27 cellular contexts compared by ENCODE assay signal in genomic region chr3:153615863-153616262, GRCh38.
DNase-seq lines count a peak whose midpoint lies in the region; ATAC-seq and TF ChIP-seq lines count a peak whose summit lies in the region.
"Had no signal": no experiment of that assay in that cellular context is flagged by ENCODE, and none has a peak within 500 bp of the region (broad histone marks: within the 10 kb centered on the region; RNA-seq: fewer than 3 reads in every experiment).

No MANE protein-coding gene starts in this region.

- no TSS peak for BruUV-seq in MCF 10A (replicated peaks; lab: Mats Ljungman, UMichigan)

- peak overlapping the region; percentile 94 for H3K27ac Mint-ChIP-seq in MCF 10A (ENCODE audit: low read depth, unreplicated experiment)
- peak overlapping the region in 3 of 5 experiments; percentile 48 to 74 (median 70) for H3K27ac Mint-ChIP-seq in brain
- H3K27ac Mint-ChIP-seq: CD8-positive, alpha-beta memory T cell; T-cell; T-helper 2 cell treated with Interferon-gamma antibody and Interleukin-4, amounts not matched to agents 5 μg/mL and 100 μg/mL, for 36 hours had no signal

- CTCF ChIA-PET in MCF 10A (lab: Yijun Ruan, JAX) = no interaction called here
- CTCF ChIA-PET in GM10248 (lab: Yijun Ruan, JAX) = no interaction called here

- no peak overlapping the region for H3K27ac ChIP-seq in breast epithelium

- intact Hi-C loops in MCF 10A (cut with micrococcal nuclease) (no loop called here), breast epithelium (cut with DNase I; ENCODE audit: low total_unique reads) (no loop called here)

- no peaks in the 10 kb centered on the region for H3K36me3 Mint-ChIP-seq in MCF 10A (ENCODE audit: insufficient read depth, unreplicated experiment)
- H3K36me3 Mint-ChIP-seq in brain = no peaks in the 10 kb centered on the region
- H3K36me3 Mint-ChIP-seq: T-cell had no signal

- H3K4me1 Mint-ChIP-seq in MCF 10A (ENCODE audit: insufficient read depth, unreplicated experiment) (peaks cover 15% of the 10 kb centered on the region), brain (peaks cover 55% of the 10 kb centered on the region)

- H3K9me3 Mint-ChIP-seq in MCF 10A (ENCODE audit: unreplicated experiment) (peaks cover 7% of the 10 kb centered on the region), brain (peaks cover 0 to 7% (median 0%) of the 10 kb centered on the region in 5 experiments)

- TF ChIP-seq CTCF in MCF 10A (IDR thresholded peaks at IDR 0.05; ENCODE audit: unreplicated experiment) (no peak), breast epithelium (IDR thresholded peaks at IDR 0.05) (no peak), brain (conservative IDR thresholded peaks at IDR 0.05) (no peak), GM10248 (IDR thresholded peaks at IDR 0.05; ENCODE audit: control extremely low read depth, extremely low read depth, low read depth, missing control alignments) (no peak)

- no peak for DNase-seq in MCF 10A (ENCODE audit: unreplicated experiment)
- DNase-seq in breast epithelium (ENCODE audit: low spot score in 2 of 2) = no peak
- peak; percentile 92 for DNase-seq in NCI-H524 treated with DMSO at 0.1 percent for 48 hours (lab: John Stamatoyannopoulos, UW)
- no peak for DNase-seq in NCI-H1092 treated with DMSO at 0.1 percent for 48 hours (lab: John Stamatoyannopoulos, UW)
- DNase-seq in GM10248 (ENCODE audit: extremely low spot score) = no peak
- DNase-seq: AML-193; C1 segment of cervical spinal cord; CD8-positive, alpha-beta memory T cell; DND-41; GM23248; HCEC 1CT; MM.1S; NCI-H1048; NCI-H1436 treated with DMSO at 0.1 percent for 48 hours; NCI-H1930; NCI-H2227 treated with DMSO at 0.1 percent for 48 hours; NCI-H510A; PC-3; RPMI8226; SHP77 treated with DMSO at 0.1 percent for 48 hours; T-cell had no signal

- no peak for ATAC-seq in HG03108 (IDR thresholded peaks at IDR 0.05; ENCODE audit: unreplicated experiment)
- no peak for ATAC-seq in HG02840 (IDR thresholded peaks at IDR 0.05; ENCODE audit: low FRiP score, unreplicated experiment)
- ATAC-seq: K562, PC-3, SK-N-SH treated with all-trans-retinoic acid at 6 μM for 48 hours, T-cell had no signal

- no peaks in the 10 kb centered on the region for H3K4me1 ChIP-seq in breast epithelium

- peaks cover 0 to 7% of the 10 kb centered on the region in 2 donors for H3K9me3 ChIP-seq in breast epithelium

- POLR2A ChIA-PET in MCF 10A (lab: Yijun Ruan, JAX) (interaction anchor here (0.5 to 1.7 kb wide), 3 partner anchors 8 to 100 kb away, joined by 3 to 5 read pairs (median 3); no protein-coding TSS in a partner anchor), GM10248 (lab: Yijun Ruan, JAX) (no interaction called here)

- TF ChIP-seq POLR2A in breast epithelium (IDR thresholded peaks at IDR 0.05) = no peak

- no peaks in the 10 kb centered on the region for H3K27me3 Mint-ChIP-seq in MCF 10A (ENCODE audit: insufficient read depth, unreplicated experiment)
- no peaks in the 10 kb centered on the region for H3K27me3 Mint-ChIP-seq in brain
- H3K27me3 Mint-ChIP-seq: CD8-positive, alpha-beta memory T cell; T-cell had no signal

- no peaks in the 10 kb centered on the region for H3K36me3 ChIP-seq in breast epithelium

- no peak overlapping the region for H3K4me3 Mint-ChIP-seq in MCF 10A (ENCODE audit: unreplicated experiment)
- no peak overlapping the region for H3K4me3 Mint-ChIP-seq in brain
- H3K4me3 Mint-ChIP-seq: CD8-positive, alpha-beta memory T cell; T-cell; T-helper 2 cell treated with Interferon-gamma antibody and Interleukin-4, amounts not matched to agents 5 μg/mL and 100 μg/mL, for 36 hours had no signal

- no peaks in the 10 kb centered on the region for H3K27me3 ChIP-seq in breast epithelium

- no peak overlapping the region for H3K4me3 ChIP-seq in breast epithelium
- H3K4me3 ChIP-seq: GM23248, K562 had no signal
